8 cellular contexts compared by ENCODE assay signal in genomic region chr7:2757904-2758672, GRCh38.
A peak's percentile ranks its signal among the peaks of the same experiment; 100 is the strongest.
DNase-seq lines count a peak whose midpoint lies in the region; ATAC-seq and TF ChIP-seq lines count a peak whose summit lies in the region.

No MANE protein-coding gene starts in this region.

- CTCF ChIA-PET in CD8-positive, alpha-beta memory T cell (lab: Charles Lee): interaction anchor here (1.0 to 1.8 kb wide), 3 partner anchors 8 to 48 kb away, joined by 3 to 6 read pairs (median 4); no protein-coding TSS in a partner anchor

- H3K9me3 ChIP-seq in CD8-positive, alpha-beta memory T cell (ENCODE audit: low read length): no peaks in the 10 kb centered on the region
- H3K9me3 ChIP-seq in Peyer's patch: no peaks in the 10 kb centered on the region

- TF ChIP-seq CTCF in Peyer's patch (IDR thresholded peaks at IDR 0.05): no peak

- H3K27ac Mint-ChIP-seq in CD8-positive, alpha-beta memory T cell: peak overlapping the region in 5 of 8 donors; percentile 17 to 87 (median 68)

- peaks cover 0 to 1% of the 10 kb centered on the region in 2 donors for H3K27me3 Mint-ChIP-seq in CD8-positive, alpha-beta memory T cell

- peak overlapping the region in 1 of 7 donors; percentile 19 for H3K4me3 Mint-ChIP-seq in CD8-positive, alpha-beta memory T cell

- POLR2A ChIA-PET in CD8-positive, alpha-beta memory T cell (lab: Charles Lee): no interaction called here

- DNase-seq in CD8-positive, alpha-beta memory T cell: peak in 1 of 5 donors; percentile 62
- DNase-seq in Peyer's patch (peak in 2 of 3 donors; percentile 59 to 80), head of caudate nucleus (peak in 30 of 42 donors; percentile 32 to 85 (median 59)), sciatic nerve (ENCODE audit: low spot score) (no peak), midbrain (lab: John Stamatoyannopoulos, UW) (no peak)
- DNase-seq in activated effector memory CD4-positive, alpha-beta T cell treated with anti-CD3 and anti-CD28 coated beads, Interleukin-2, amount 50 U/mL, for 16 hours: peak; percentile 88

- no peak overlapping the region for H3K4me3 ChIP-seq in CD8-positive, alpha-beta memory T cell (ENCODE audit: low read length)
- no peak overlapping the region for H3K4me3 ChIP-seq in Peyer's patch

- peak overlapping the region; percentile 70 for H3K27ac ChIP-seq in CD8-positive, alpha-beta memory T cell (ENCODE audit: low read depth, low read length)
- peak overlapping the region; percentile 55 to 89 (median 70) for H3K27ac ChIP-seq in Peyer's patch

- no peaks in the 10 kb centered on the region for H3K36me3 ChIP-seq in CD8-positive, alpha-beta memory T cell (ENCODE audit: insufficient read depth, low read length)
- no peaks in the 10 kb centered on the region for H3K36me3 ChIP-seq in Peyer's patch

- peaks cover 11% of the 10 kb centered on the region for H3K4me1 ChIP-seq in CD8-positive, alpha-beta memory T cell (ENCODE audit: insufficient read depth, low read length)
- peaks cover 0 to 42% (median 13%) of the 10 kb centered on the region in 4 donors for H3K4me1 ChIP-seq in Peyer's patch

- intact Hi-C loops in head of caudate nucleus (cut with DNase I): no loop called here
- intact Hi-C loops in sciatic nerve (cut with DNase I): no loop called here

- no peaks in the 10 kb centered on the region for H3K27me3 ChIP-seq in CD8-positive, alpha-beta memory T cell (ENCODE audit: insufficient read depth, low read length, poor library complexity, severe bottlenecking)
- H3K27me3 ChIP-seq in Peyer's patch: no peaks in the 10 kb centered on the region

- peaks cover 12 to 25% (median 22%) of the 10 kb centered on the region in 3 donors for H3K36me3 Mint-ChIP-seq in CD8-positive, alpha-beta memory T cell

- no peak for TF ChIP-seq POLR2A in Peyer's patch (IDR thresholded peaks at IDR 0.05)

- ATAC-seq in GM19395 (IDR thresholded peaks at IDR 0.05; ENCODE audit: unreplicated experiment) (peak; percentile 75), HG03442 (IDR thresholded peaks at IDR 0.05; ENCODE audit: unreplicated experiment) (peak; percentile 84), sciatic nerve (peak; percentile 80)

- H3K9me3 Mint-ChIP-seq in CD8-positive, alpha-beta memory T cell: peaks cover 0 to 3% (median 0%) of the 10 kb centered on the region in 5 donors

- peaks cover 33 to 44% (median 34%) of the 10 kb centered on the region in 3 donors for H3K4me1 Mint-ChIP-seq in CD8-positive, alpha-beta memory T cell

Comparison
In these comparisons a context has a peak if more than half of its experiments do, and no peak if none do; other contexts are left out.
1. DNase-seq: peak in Peyer's patch (2 of 3), activated effector memory CD4-positive, alpha-beta T cell treated with anti-CD3 and anti-CD28 coated beads, Interleukin-2, amount 50 U/mL, for 16 hours (single experiment) and head of caudate nucleus (30 of 42); none in sciatic nerve (single experiment) and midbrain (single experiment).
2. Peak in every context shown above with its lines, with median percentiles within 50 percentile points of each other: ATAC-seq.